ENCODE assay signal across 8 cellular contexts in genomic region chr1:99639945-99640344, GRCh38. TPM values are rescaled to one million over a fixed set of nuclear protein-coding genes. Genes with fewer than 3 reads are reported as not detected.
"Had no signal": no experiment of that assay in that cellular context is flagged by ENCODE, and none has a peak within 500 bp of the region (broad histone marks: within the 10 kb centered on the region; RNA-seq: fewer than 3 reads in every experiment).

No MANE protein-coding gene starts in this region.

- H3K4me3 ChIP-seq: GM23338 had no signal

- H3K4me2 ChIP-seq: GM23338 had no signal

- ATAC-seq: GM23338 had no signal

- H3K27ac ChIP-seq: HL-60 had no signal

- FAIRE-seq: H1, H54 had no signal

- H2AFZ ChIP-seq: GM23338 had no signal

- DNase-seq: H9, HCEC 1CT, KG1 had no signal

RNA-seq across cellular contexts. Expression of gene PALMD, which starts 6.0 kb away (rescaled TPM):
- total RNA-seq: GM23338, H1, H9 had no signal
- polyA plus RNA-seq: GM23338, H1, IgD-negative memory B cell had no signal
